In the genomic region with DNA sequence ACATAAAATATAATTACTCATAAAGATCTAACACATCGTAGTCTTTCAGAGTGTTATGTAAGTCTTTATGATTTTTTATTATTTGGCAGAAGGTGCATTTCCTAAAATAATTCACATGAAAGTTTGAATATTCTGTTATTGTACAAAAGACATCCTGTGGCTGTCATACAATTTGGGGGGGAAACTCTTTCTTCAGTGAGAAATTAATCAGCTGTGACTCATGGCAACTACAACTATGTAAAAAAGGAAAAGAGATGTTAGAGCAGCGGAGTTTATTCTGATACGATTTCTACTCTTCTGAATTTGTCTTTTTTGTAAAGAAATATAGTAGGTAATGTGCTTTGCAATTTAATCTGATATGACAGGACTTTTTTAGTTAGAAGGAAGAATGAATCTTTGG, we compare ENCODE assay signal across 22 cellular contexts. TPM values are rescaled to one million over a fixed set of nuclear protein-coding genes. Genes with fewer than 3 reads are reported as not detected.
DNase-seq lines count a peak whose midpoint lies in the region; ATAC-seq, FAIRE-seq and TF ChIP-seq lines count a peak whose summit lies in the region.
"Had no signal": no experiment of that assay in that cellular context is flagged by ENCODE, and none has a peak within 500 bp of the region (broad histone marks: within the 10 kb centered on the region; RNA-seq: fewer than 3 reads in every experiment).

No MANE protein-coding gene starts in this region.

- peaks cover 20% of the 10 kb centered on the region for H3K79me2 ChIP-seq in GM12878 (ENCODE audit: control insufficient read depth, insufficient read depth, low read length)

- no peaks in the 10 kb centered on the region for H3K36me3 Mint-ChIP-seq in activated T-cell treated with anti-CD3 and anti-CD28 coated beads, Interleukin-2, amount 50 U/mL, for 4 hours (ENCODE audit: insufficient read depth)
- no peaks in the 10 kb centered on the region for H3K36me3 Mint-ChIP-seq in WTC11
- H3K36me3 Mint-ChIP-seq: activated naive CD4-positive, alpha-beta T cell treated with anti-CD3 and anti-CD28 coated beads, Interleukin-2, amount 50 U/mL, for 24 hours had no signal

- peak overlapping the region; percentile 96 for H3K27ac ChIP-seq in GM12878 (ENCODE audit: control insufficient read depth, insufficient read depth)
- no peak overlapping the region for H3K27ac ChIP-seq in effector memory CD4-positive, alpha-beta T cell (ENCODE audit: insufficient read depth, low read length, poor library complexity, severe bottlenecking)
- H3K27ac ChIP-seq: brain microvascular endothelial cell, esophagus squamous epithelium, testis had no signal

- H3K4me3 ChIP-seq in GM12878: peak overlapping the region; percentile 48; the same call in 1 of the 2 replicates
- no peak overlapping the region for H3K4me3 ChIP-seq in effector memory CD4-positive, alpha-beta T cell (ENCODE audit: insufficient read depth, low read depth, low read length, poor library complexity, severe bottlenecking)
- H3K4me3 ChIP-seq: esophagus squamous epithelium, testis had no signal

- no TSS peak for BruUV-seq in GM12878 (replicated peaks; lab: Mats Ljungman, UMichigan)

- H3K4me2 ChIP-seq in GM12878 (ENCODE audit: control insufficient read depth, insufficient read depth): peak overlapping the region; percentile 52

- H3K4me1 ChIP-seq in GM12878 (ENCODE audit: control insufficient read depth, insufficient read depth, low read length): peaks cover 24% of the 10 kb centered on the region
- H3K4me1 ChIP-seq in effector memory CD4-positive, alpha-beta T cell (ENCODE audit: control insufficient read depth, insufficient read depth, low read length, poor library complexity, severe bottlenecking): no peaks in the 10 kb centered on the region
- H3K4me1 ChIP-seq: esophagus squamous epithelium, testis had no signal

- no peaks in the 10 kb centered on the region for H3K27me3 ChIP-seq in GM12878 (replicated peaks in 1 of 2; ENCODE audit: control insufficient read depth in 2 of 2, insufficient read depth in 2 of 2, low read length in 1 of 2)
- peaks cover 6% of the 10 kb centered on the region for H3K27me3 ChIP-seq in effector memory CD4-positive, alpha-beta T cell (replicated peaks; ENCODE audit: control insufficient read depth, insufficient read depth, low read length, poor library complexity, severe bottlenecking)
- H3K27me3 ChIP-seq: brain microvascular endothelial cell, esophagus squamous epithelium, testis had no signal

- peaks cover 17% of the 10 kb centered on the region for H3K27me3 Mint-ChIP-seq in activated T-cell treated with anti-CD3 and anti-CD28 coated beads, Interleukin-2, amount 50 U/mL, for 4 hours (ENCODE audit: low read depth)
- H3K27me3 Mint-ChIP-seq in WTC11 (ENCODE audit: low read depth): no peaks in the 10 kb centered on the region

- no peak for TF ChIP-seq RAD21 in GM12878 (IDR thresholded peaks at IDR 0.05; ENCODE audit: insufficient read depth, low read depth, low read length)

- no peaks in the 10 kb centered on the region for H3K36me3 ChIP-seq in GM12878 (ENCODE audit: control insufficient read depth in 2 of 2, insufficient read depth in 2 of 2, low read length in 1 of 2)
- H3K36me3 ChIP-seq in effector memory CD4-positive, alpha-beta T cell (ENCODE audit: control insufficient read depth, insufficient read depth, low read length): no peaks in the 10 kb centered on the region
- H3K36me3 ChIP-seq: brain microvascular endothelial cell, esophagus squamous epithelium had no signal

- peaks cover 6% of the 10 kb centered on the region for H3K4me1 Mint-ChIP-seq in activated T-cell treated with anti-CD3 and anti-CD28 coated beads, Interleukin-2, amount 50 U/mL, for 4 hours (ENCODE audit: low read depth)
- peaks cover 5% of the 10 kb centered on the region for H3K4me1 Mint-ChIP-seq in WTC11
- H3K4me1 Mint-ChIP-seq: activated CD4-positive, alpha-beta T cell treated with anti-CD3 and anti-CD28 coated beads, Interleukin-2, amount 10 ng/mL, durations not matched to agents 24 days and 14 days had no signal

- SMC1A ChIA-PET in GM12878 (lab: Charles Lee; ENCODE audit: uncharacterized antibody, unreplicated experiment): interaction anchor here (0.6 to 6.6 kb wide), 8 partner anchors 12 to 138 kb away, joined by 3 to 67 read pairs (median 6); a partner anchor contains a TSS

- H4K20me1 ChIP-seq in GM12878 (ENCODE audit: control insufficient read depth, insufficient read depth): no peaks in the 10 kb centered on the region

- no peak overlapping the region for H3K4me3 Mint-ChIP-seq in activated T-cell treated with anti-CD3 and anti-CD28 coated beads, Interleukin-2, amount 50 U/mL, for 4 hours
- H3K4me3 Mint-ChIP-seq in WTC11: no peak overlapping the region
- H3K4me3 Mint-ChIP-seq: activated CD4-positive, alpha-beta T cell treated with anti-CD3 and anti-CD28 coated beads, Interleukin-2, amount 10 ng/mL, durations not matched to agents 24 days and 14 days; activated naive CD4-positive, alpha-beta T cell treated with anti-CD3 and anti-CD28 coated beads, Interleukin-2, amount 50 U/mL, for 24 hours had no signal

- TF ChIP-seq POLR2A in GM12878 (IDR thresholded peaks at IDR 0.05; ENCODE audit: low read depth, low read length): no peak

- no peaks in the 10 kb centered on the region for H3K9me3 Mint-ChIP-seq in activated T-cell treated with anti-CD3 and anti-CD28 coated beads, Interleukin-2, amount 50 U/mL, for 4 hours
- H3K9me3 Mint-ChIP-seq in WTC11: peaks cover 4% of the 10 kb centered on the region; the same call in 1 of the 2 replicates
- H3K9me3 Mint-ChIP-seq: activated CD4-positive, alpha-beta T cell treated with anti-CD3 and anti-CD28 coated beads, Interleukin-2, amount 10 ng/mL, durations not matched to agents 24 days and 14 days; activated naive CD4-positive, alpha-beta T cell treated with anti-CD3 and anti-CD28 coated beads, Interleukin-2, amount 50 U/mL, for 24 hours had no signal

- H2AFZ ChIP-seq in GM12878 (ENCODE audit: control insufficient read depth, low read depth, low read length): peak overlapping the region; percentile 49

- DNase-seq in GM18507 (ENCODE audit: extremely low spot score, insufficient read length, low read depth) (no peak), GM12878 (ENCODE audit: low read depth, low spot score) (no peak), WTC11 (ENCODE audit: low spot score) (no peak), NCI-H510A (lab: John Stamatoyannopoulos, UW) (no peak)
- no peak for DNase-seq in activated T-cell treated with anti-CD3 and anti-CD28 coated beads, Interleukin-2, amount 50 U/mL, for 4 hours
- no peak for DNase-seq in effector memory CD4-positive, alpha-beta T cell
- DNase-seq: activated CD4-positive, alpha-beta T cell treated with anti-CD3 and anti-CD28 coated beads, Interleukin-2, amount 10 ng/mL, durations not matched to agents 24 days and 14 days; brain microvascular endothelial cell; esophagus squamous epithelium; KBM-7; mesendoderm; NCI-H1092 treated with DMSO at 0.1 percent for 48 hours; NCI-H2171 treated with DMSO at 0.1 percent for 48 hours; SHP77; stimulated activated CD4-positive, alpha-beta T cell treated with anti-CD3 and anti-CD28 coated beads, Interleukin-15, amount 100 ng/mL, for 24 hours; testis had no signal

- H3K27ac Mint-ChIP-seq in WTC11: no peak overlapping the region
- H3K27ac Mint-ChIP-seq: activated CD4-positive, alpha-beta T cell treated with anti-CD3 and anti-CD28 coated beads, Interleukin-2, amount 10 ng/mL, durations not matched to agents 24 days and 14 days; activated naive CD4-positive, alpha-beta T cell treated with anti-CD3 and anti-CD28 coated beads, Interleukin-2, amount 50 U/mL, for 24 hours had no signal

- RAD21 ChIA-PET in GM12878 (lab: Charles Lee; ENCODE audit: unreplicated experiment): interaction anchor here (2.6 to 10.8 kb wide), 3 partner anchors 11 to 15 kb away, joined by 8 to 93 read pairs (median 41); a partner anchor contains a TSS

- in situ Hi-C loops in GM12878 (cut with MboI): no loop called here

- H3K9ac ChIP-seq in GM12878 (ENCODE audit: control insufficient read depth, insufficient read depth, low read length): peak overlapping the region; percentile 68

- 1% methylated on average over 3 of the region's 3 CpGs for WGBS in GM12878 (ENCODE audit: insufficient coverage, insufficient replicate concordance, low lambda C conversion rate, missing lambda C conversion rate)

- CTCF ChIA-PET in GM12878 (lab: Yijun Ruan, JAX): interaction anchor here (1.3 to 11.4 kb wide), 5 partner anchors 8 to 15 kb away, joined by 4 to 91 read pairs (median 8); a partner anchor contains a TSS
- CTCF ChIA-PET in WTC11 (lab: Charles Lee): no interaction called here

- no peaks in the 10 kb centered on the region; the same call in 2 of the 3 replicates for H3K9me3 ChIP-seq in GM12878 (replicated peaks; ENCODE audit: control insufficient read depth, insufficient read depth, low read length)
- no peaks in the 10 kb centered on the region for H3K9me3 ChIP-seq in effector memory CD4-positive, alpha-beta T cell (ENCODE audit: control insufficient read depth, low read length)
- H3K9me3 ChIP-seq: esophagus squamous epithelium, testis had no signal

- TF ChIP-seq EP300 in GM12878 (IDR thresholded peaks at IDR 0.05; ENCODE audit: borderline replicate concordance in 1 of 2, control insufficient read depth in 1 of 2, low read depth in 2 of 2, low read length in 2 of 2): no peak

- no peak for TF ChIP-seq CTCF in GM12878 (IDR thresholded peaks at IDR 0.05 in 2 of 3, conservative IDR thresholded peaks at IDR 0.05 in 1 of 3; ENCODE audit: control insufficient read depth in 2 of 3, extremely low read depth in 1 of 3, insufficient read depth in 1 of 3, low read depth in 3 of 3, low read length in 3 of 3)
- no peak for TF ChIP-seq CTCF in WTC11 (IDR thresholded peaks at IDR 0.05)

- ATAC-seq in GM21515 (IDR thresholded peaks at IDR 0.05; ENCODE audit: unreplicated experiment) (peak; percentile 42), HG03196 (IDR thresholded peaks at IDR 0.05; ENCODE audit: unreplicated experiment) (peak; percentile 39), GM12878 (peak; percentile 63), WTC11 (no peak)
- no peak for ATAC-seq in activated T-cell treated with anti-CD3 and anti-CD28 coated beads, Interleukin-2, amount 50 U/mL, for 4 hours

- intact Hi-C loops in GM12878 (cut with micrococcal nuclease; ENCODE audit: unreplicated experiment): loop anchor here (1.0 kb wide), 1 partner anchor 13 kb away; no protein-coding TSS in a partner anchor

- POLR2A ChIA-PET in GM12878 (lab: Charles Lee) (interaction anchor here (2.2 to 4.1 kb wide), 3 partner anchors 10 to 14 kb away, joined by 8 to 43 read pairs (median 23); a partner anchor contains a TSS), WTC11 (lab: Charles Lee) (no interaction called here)

- FAIRE-seq in GM18507 (lab: Jason Lieb, UNC): peak; percentile 76
- FAIRE-seq in GM12878 (lab: Jason Lieb, UNC): no peak
- FAIRE-seq: D721Med, islet of Langerhans had no signal

RNA-seq across cellular contexts. Expression of a gene that starts 14.2 kb away (rescaled TPM):
- 51.4 and 55.7 TPM in 2 replicates for total RNA-seq in GM12878 (2013; cell fraction: nucleolus; rRNA removed)
- total RNA-seq in GM12878 (2014; rRNA removed): 4.7 and 5.8 TPM in 2 replicates
- total RNA-seq in GM12878 (2014; rRNA removed; fragmentation: Illumina TruSeq; extraction: Trizol): 5.8 and 6.1 TPM in 2 replicates
- total RNA-seq in GM12878 (2021): 4.4 and 5.6 TPM in 2 replicates
- polyA plus RNA-seq in GM12878 (2011; ENCODE audit: low read depth): 2.1 TPM
- polyA plus RNA-seq in GM12878 (2011; rRNA removed): 13.5 and 20.4 TPM in 2 replicates
- 5.3 and 5.8 TPM in 2 replicates for polyA plus RNA-seq in GM12878 (2011; cell fraction: cytosol; rRNA removed)
- 33.4 and 41.9 TPM in 2 replicates for polyA plus RNA-seq in GM12878 (2011; cell fraction: nucleus; rRNA removed)
- 3.0 and 3.9 TPM in 2 replicates for polyA plus RNA-seq in GM12878 (2012)
- 2.3 and 2.5 TPM in 2 replicates for polyA plus RNA-seq in GM12878 (2014; fragmentation: Illumina TruSeq; extraction: Trizol)
- 1 to 10 TPM; 1.1 to 1.9 TPM for polyA plus RNA-seq in GM12878 (2014; fragmentation: Nextera tagmentation; extraction: Ambion mirVana)
- 1.8 and 2.4 TPM in 2 replicates for polyA plus RNA-seq in GM12878 (2014; rRNA removed)
- 1 to 10 TPM; 3.6 to 6.0 TPM for polyA plus RNA-seq in GM12878 (2016; fragmentation: Nextera tagmentation; extraction: Ambion mirVana)
- 49.5 and 53.5 TPM in 2 replicates for polyA minus RNA-seq in GM12878 (2011; rRNA and poly(A)+ RNA removed)
- 6.8 and 10.3 TPM in 2 replicates for polyA minus RNA-seq in GM12878 (2011; cell fraction: cytosol; rRNA and poly(A)+ RNA removed)
- 110 and 164 TPM in 2 replicates for polyA minus RNA-seq in GM12878 (2011; cell fraction: nucleus; rRNA and poly(A)+ RNA removed)
- total RNA-seq in activated T-cell treated with anti-CD3 and anti-CD28 coated beads, Interleukin-2, amount 50 U/mL, for 4 hours: under 1 TPM in 2 of 3 donors, not detected in 1; 0.05 to 0.35 TPM
- total RNA-seq in WTC11 (2021): not detected in 3 replicates
- total RNA-seq: activated CD4-positive, alpha-beta T cell treated with anti-CD3 and anti-CD28 coated beads, Interleukin-2, amount 10 ng/mL, durations not matched to agents 24 days and 14 days; renal cortical epithelial cell had no signal

Comparison
In these comparisons a context has a peak if more than half of its experiments do, and no peak if none do; other contexts are left out.
1. ATAC-seq: peak in GM21515 (single experiment), HG03196 (single experiment) and GM12878 (single experiment); none in activated T-cell treated with anti-CD3 and anti-CD28 coated beads, Interleukin-2, amount 50 U/mL, for 4 hours (0 of 2) and WTC11 (single experiment).